Comparison of ENCODE assay signal across 8 cellular contexts in genomic region chr11:76672431-76673163, GRCh38. TPM values are rescaled to one million over a fixed set of nuclear protein-coding genes. Genes with fewer than 3 reads are reported as not detected.
DNase-seq lines count a peak whose midpoint lies in the region; ATAC-seq lines count a peak whose summit lies in the region.

No MANE protein-coding gene starts in this region.

- no peak overlapping the region for H3K4me3 Mint-ChIP-seq in natural killer cell treated with Interleukin-12 subunit alpha and Interleukin-12 subunit beta and Interleukin-15 and Interleukin-18, amount 100 ng/mL, for 72 hours

- peaks cover 17 to 18% of the 10 kb centered on the region in 2 donors for H3K27me3 Mint-ChIP-seq in natural killer cell treated with Interleukin-12 subunit alpha and Interleukin-12 subunit beta and Interleukin-15 and Interleukin-18, amount 100 ng/mL, for 72 hours

- no peaks in the 10 kb centered on the region for H3K36me3 Mint-ChIP-seq in natural killer cell treated with Interleukin-12 subunit alpha and Interleukin-12 subunit beta and Interleukin-15 and Interleukin-18, amount 100 ng/mL, for 72 hours

- ATAC-seq in HG03280 (IDR thresholded peaks at IDR 0.05; ENCODE audit: unreplicated experiment), result peak; percentile 38
- peak; percentile 58 to 63 for ATAC-seq in natural killer cell treated with Interleukin-12 subunit alpha and Interleukin-12 subunit beta and Interleukin-15 and Interleukin-18, amount 100 ng/mL, for 72 hours

- peaks cover 22 to 26% of the 10 kb centered on the region in 2 donors for H3K4me1 Mint-ChIP-seq in natural killer cell treated with Interleukin-12 subunit alpha and Interleukin-12 subunit beta and Interleukin-15 and Interleukin-18, amount 100 ng/mL, for 72 hours (ENCODE audit: low read depth in 2 of 2)

- DNase-seq in stimulated activated CD4-positive, alpha-beta T cell treated with anti-CD3 and anti-CD28 coated beads, Interleukin-1b, Interleukin-23, amount 100 ng/mL, for 48 hours, result peak; percentile 16
- no peak for DNase-seq in stimulated activated CD4-positive, alpha-beta T cell treated with anti-CD3 and anti-CD28 coated beads, Interleukin-12 subunit alpha, Interleukin-12 subunit beta, amount 100 ng/mL, for 4 hours
- DNase-seq in activated T-cell treated with anti-CD3 and anti-CD28 coated beads, Interleukin-2, amount 50 U/mL, for 1 hour, result peak; percentile 35
- no peak for DNase-seq in natural killer cell treated with Interleukin-12 subunit alpha and Interleukin-12 subunit beta and Interleukin-15 and Interleukin-18, amount 100 ng/mL, for 72 hours (ENCODE audit: low spot score)
- DNase-seq in NCI-H1930 (lab: John Stamatoyannopoulos, UW) (no peak), C1 segment of cervical spinal cord (lab: John Stamatoyannopoulos, UW) (no peak), anterior cingulate cortex (lab: John Stamatoyannopoulos, UW) (no peak)

- H3K9me3 Mint-ChIP-seq in natural killer cell treated with Interleukin-12 subunit alpha and Interleukin-12 subunit beta and Interleukin-15 and Interleukin-18, amount 100 ng/mL, for 72 hours, result no peaks in the 10 kb centered on the region

- H3K27ac Mint-ChIP-seq in natural killer cell treated with Interleukin-12 subunit alpha and Interleukin-12 subunit beta and Interleukin-15 and Interleukin-18, amount 100 ng/mL, for 72 hours, result peak overlapping the region in 1 of 2 donors; percentile 26

RNA-seq across cellular contexts. Expression of gene LRRC32, which starts 2.0 kb away (rescaled TPM):
- total RNA-seq in natural killer cell treated with Interleukin-12 subunit alpha and Interleukin-12 subunit beta and Interleukin-15 and Interleukin-18, amount 100 ng/mL, for 72 hours, result under 1 TPM in 1 of 2 donors, not detected in 1; 0.08 TPM

Comparison
In these comparisons a context has a peak if more than half of its experiments do, and no peak if none do; other contexts are left out.
1. DNase-seq: peak in stimulated activated CD4-positive, alpha-beta T cell treated with anti-CD3 and anti-CD28 coated beads, Interleukin-1b, Interleukin-23, amount 100 ng/mL, for 48 hours (single experiment) and activated T-cell treated with anti-CD3 and anti-CD28 coated beads, Interleukin-2, amount 50 U/mL, for 1 hour (single experiment); none in stimulated activated CD4-positive, alpha-beta T cell treated with anti-CD3 and anti-CD28 coated beads, Interleukin-12 subunit alpha, Interleukin-12 subunit beta, amount 100 ng/mL, for 4 hours (single experiment), natural killer cell treated with Interleukin-12 subunit alpha and Interleukin-12 subunit beta and Interleukin-15 and Interleukin-18, amount 100 ng/mL, for 72 hours (single experiment), NCI-H1930 (0 of 2), C1 segment of cervical spinal cord (0 of 14) and anterior cingulate cortex (0 of 58).